1 cellular context compared by ENCODE assay signal in genomic region chr5:139341689-139342422, GRCh38.
TF ChIP-seq lines count a peak whose summit lies in the region.

PAIP2 (plus strand) TSS chr5:139341854; CDS start chr5:139363785, 21,931 bp downstream.

TF ChIP-seq in K562, 482 proteins besides CTCF, POLR2A, EP300 and RAD21 (continued from another document and continues in another):
- TF ChIP-seq RNF219 (CRISPR knock-in tag; IDR thresholded peaks at IDR 0.05) (no peak), ELF4 (CRISPR knock-in tag; IDR thresholded peaks at IDR 0.05) (peak; percentile 82), ATF3 (IDR thresholded peaks at IDR 0.05) (peak; percentile 44; the same call in 1 of the 2 replicates), ATF3 (CRISPR knock-in tag; conservative IDR thresholded peaks at IDR 0.05) (no peak), RFX5 (IDR thresholded peaks at IDR 0.05; ENCODE audit: low read depth, low read length) (no peak), NCOR1 (IDR thresholded peaks at IDR 0.05) (no peak; the same call in 1 of the 2 replicates), ZNF507 (tag; conservative IDR thresholded peaks at IDR 0.05) (no peak), FOXP4 (CRISPR knock-in tag; IDR thresholded peaks at IDR 0.05; ENCODE audit: borderline replicate concordance) (peak; percentile 89; the same call in 1 of the 2 replicates), CTCFL (IDR thresholded peaks at IDR 0.05; ENCODE audit: borderline replicate concordance, insufficient read depth, low read depth, low read length, poor library complexity, severe bottlenecking) (no peak), ZBTB8A (IDR thresholded peaks at IDR 0.05; ENCODE audit: partially characterized antibody) (no peak), DLX4 (CRISPR knock-in tag; IDR thresholded peaks at IDR 0.05) (no peak), SMARCB1 (IDR thresholded peaks at IDR 0.05; ENCODE audit: insufficient read length, low read depth) (no peak), RCOR1 (IDR thresholded peaks at IDR 0.05; ENCODE audit: borderline replicate concordance in 1 of 2, low read depth in 2 of 2, low read length in 2 of 2) (peak in 1 of 2 experiments; percentile 80; a peak in 2 of 4 replicates), SPI1 (IDR thresholded peaks at IDR 0.05; ENCODE audit: borderline replicate concordance, low read depth, low read length) (peak; percentile 89), HLTF (IDR thresholded peaks at IDR 0.05) (peak; percentile 82), NCOA4 (IDR thresholded peaks at IDR 0.05; ENCODE audit: partially characterized antibody) (no peak), SNIP1 (IDR thresholded peaks at IDR 0.05; ENCODE audit: low read depth) (no peak), ARHGAP35 (IDR thresholded peaks at IDR 0.05; ENCODE audit: partially characterized antibody) (no peak), ZBTB43 (CRISPR knock-in tag; IDR thresholded peaks at IDR 0.05) (no peak; the same call in 1 of the 2 replicates), ZNF639 (CRISPR knock-in tag; conservative IDR thresholded peaks at IDR 0.05 in 1 of 2, IDR thresholded peaks at IDR 0.05 in 1 of 2) (peak in 1 of 2 experiments; percentile 45; a peak in 1 of 4 replicates), SRSF9 (IDR thresholded peaks at IDR 0.05; ENCODE audit: borderline replicate concordance, low read depth, low read length) (no peak), DMBX1 (CRISPR knock-in tag; IDR thresholded peaks at IDR 0.05; ENCODE audit: borderline replicate concordance) (no peak), ILF3 (IDR thresholded peaks at IDR 0.05; ENCODE audit: borderline replicate concordance) (no peak), TFE3 (CRISPR knock-in tag; IDR thresholded peaks at IDR 0.05) (no peak), NFE2L1 (tag; IDR thresholded peaks at IDR 0.05; ENCODE audit: borderline replicate concordance, low read depth) (no peak), THAP7 (CRISPR knock-in tag; IDR thresholded peaks at IDR 0.05) (peak; percentile 23; the same call in 1 of the 2 replicates), EGR1 (conservative IDR thresholded peaks at IDR 0.05) (peak; percentile 57), KLF13 (tag; IDR thresholded peaks at IDR 0.05; ENCODE audit: borderline replicate concordance, low read depth) (no peak; the same call in 1 of the 2 replicates), COPS2 (conservative IDR thresholded peaks at IDR 0.05) (no peak), RUNX1 (IDR thresholded peaks at IDR 0.05; ENCODE audit: low read depth) (no peak), HSF4 (CRISPR knock-in tag; IDR thresholded peaks at IDR 0.05; ENCODE audit: borderline replicate concordance) (no peak), RBM39 (optimal IDR thresholded peaks at IDR 0.05; ENCODE audit: low read depth, low read length) (no peak), SUPT5H (IDR thresholded peaks at IDR 0.05) (peak; percentile 98), CAMTA2 (CRISPR knock-in tag; conservative IDR thresholded peaks at IDR 0.05) (no peak), POLR2AphosphoS5 (IDR thresholded peaks at IDR 0.05; ENCODE audit: control insufficient read depth, insufficient read depth, low read depth, low read length) (peak; percentile 93), E2F8 (IDR thresholded peaks at IDR 0.05; ENCODE audit: low read depth, partially characterized antibody) (peak; percentile 92), MCM3 (IDR thresholded peaks at IDR 0.05) (no peak), THRA (IDR thresholded peaks at IDR 0.05) (no peak), U2AF2 (optimal IDR thresholded peaks at IDR 0.05; ENCODE audit: low read depth, low read length) (no peak), NR3C1 (CRISPR knock-in tag; IDR thresholded peaks at IDR 0.05) (0 out of 2 replicates have a peak, but pooled peaks have one; percentile 26), ZFP91 (CRISPR knock-in tag; IDR thresholded peaks at IDR 0.05) (no peak), CSDE1 (IDR thresholded peaks at IDR 0.05) (no peak), KDM1A (IDR thresholded peaks at IDR 0.05) (no peak), HCFC1 (IDR thresholded peaks at IDR 0.05; ENCODE audit: low read depth, low read length) (peak; percentile 62), CTBP1 (IDR thresholded peaks at IDR 0.05; ENCODE audit: borderline replicate concordance) (peak; percentile 69; the same call in 1 of the 2 replicates)
